Comparison of ENCODE assay signal across 13 cellular contexts in the genomic region with DNA sequence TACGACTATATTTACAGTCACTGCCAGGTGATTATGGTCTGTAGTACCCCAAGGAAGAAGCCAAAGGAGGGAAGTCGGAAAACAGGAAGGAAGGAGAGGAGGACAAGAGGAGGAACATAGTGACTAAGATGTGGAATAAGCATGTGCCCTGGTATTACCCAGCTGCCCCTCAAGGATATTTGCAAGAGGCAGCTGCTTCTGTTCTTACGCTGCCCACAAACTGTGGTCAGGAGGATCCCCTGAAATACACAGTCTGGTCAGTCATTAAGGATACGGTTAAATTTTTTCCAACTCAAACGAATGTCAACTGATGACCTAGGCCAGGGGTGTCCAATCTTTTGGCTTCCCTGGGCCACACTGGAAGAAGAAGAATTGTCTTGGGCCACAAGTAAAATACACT.
DNase-seq lines count a peak whose midpoint lies in the region; ATAC-seq and TF ChIP-seq lines count a peak whose summit lies in the region.
"Had no signal": no experiment of that assay in that cellular context is flagged by ENCODE, and none has a peak within 500 bp of the region (broad histone marks: within the 10 kb centered on the region; RNA-seq: fewer than 3 reads in every experiment).

No MANE protein-coding gene starts in this region.

- H3K4me1 ChIP-seq in CD4-positive, CD25-positive, alpha-beta regulatory T cell (ENCODE audit: control insufficient read depth, insufficient read depth, low read length, poor library complexity, severe bottlenecking), result no peaks in the 10 kb centered on the region
- H3K4me1 ChIP-seq in Loucy (ENCODE audit: insufficient read depth, low read length, poor library complexity, severe bottlenecking) (peaks cover 22% of the 10 kb centered on the region), spleen (no peaks in the 10 kb centered on the region)

- H2AFZ ChIP-seq in Loucy (ENCODE audit: low read length), result peak overlapping the region; percentile 83
- H2AFZ ChIP-seq: GM23248 had no signal

- peaks cover 0 to under 1% (median 0%) of the 10 kb centered on the region in 7 donors for H3K9me3 Mint-ChIP-seq in CD4-positive, CD25-positive, alpha-beta regulatory T cell
- H3K9me3 Mint-ChIP-seq in WTC11, result peaks cover 4% of the 10 kb centered on the region
- H3K9me3 Mint-ChIP-seq in nephron progenitor cell, result no peaks in the 10 kb centered on the region
- H3K9me3 Mint-ChIP-seq: CD4-positive, alpha-beta memory T cell had no signal

- DNase-seq in CD4-positive, CD25-positive, alpha-beta regulatory T cell, result no peak
- DNase-seq in WTC11 (ENCODE audit: low spot score) (no peak), nephron progenitor cell (no peak), HUDEP-2 (lab: John Stamatoyannopoulos, UW; ENCODE audit: unreplicated experiment in 76 of 76) (no peak), spleen (no peak)
- DNase-seq: C1 segment of cervical spinal cord; CD4-positive, alpha-beta memory T cell; DMS79 had no signal

- H3K79me2 ChIP-seq in Loucy (ENCODE audit: insufficient read depth, low read length), result no peaks in the 10 kb centered on the region

- H3K4me3 ChIP-seq in CD4-positive, CD25-positive, alpha-beta regulatory T cell (ENCODE audit: low read depth, low read length), result no peak overlapping the region
- H3K4me3 ChIP-seq in Loucy (ENCODE audit: low read length, poor library complexity, severe bottlenecking), result no peak overlapping the region
- H3K4me3 ChIP-seq in spleen, result no peak overlapping the region
- H3K4me3 ChIP-seq: GM12878, GM23248 had no signal

- no peaks in the 10 kb centered on the region for H3K36me3 ChIP-seq in CD4-positive, CD25-positive, alpha-beta regulatory T cell (ENCODE audit: control insufficient read depth, insufficient read depth, low read length)
- H3K36me3 ChIP-seq in Loucy (ENCODE audit: insufficient read depth, low read length) (no peaks in the 10 kb centered on the region), spleen (no peaks in the 10 kb centered on the region)

- POLR2A ChIA-PET in WTC11 (lab: Charles Lee), result no interaction called here

- no peaks in the 10 kb centered on the region for H3F3A ChIP-seq in Loucy (ENCODE audit: low read depth)

- TF ChIP-seq POLR2A in spleen (IDR thresholded peaks at IDR 0.05), result no peak

- no peak overlapping the region for H3K4me3 Mint-ChIP-seq in CD4-positive, CD25-positive, alpha-beta regulatory T cell
- H3K4me3 Mint-ChIP-seq in WTC11 (no peak overlapping the region), nephron progenitor cell (no peak overlapping the region)
- H3K4me3 Mint-ChIP-seq: B cell; CD4-positive, alpha-beta memory T cell had no signal

- H3K27ac Mint-ChIP-seq in CD4-positive, CD25-positive, alpha-beta regulatory T cell, result peak overlapping the region in 2 of 3 donors; percentile 78
- H3K27ac Mint-ChIP-seq in WTC11 (0 out of 2 replicates have a peak overlapping the region, but pooled peaks have one; percentile 7), nephron progenitor cell (peak overlapping the region; percentile 35)
- H3K27ac Mint-ChIP-seq: B cell; CD4-positive, alpha-beta memory T cell had no signal

- CTCF ChIA-PET in WTC11 (lab: Charles Lee), result interaction anchor here (0.6 to 1.0 kb wide), 2 partner anchors 15 to 71 kb away, joined by 3 to 4 read pairs; no protein-coding TSS in a partner anchor

- no peaks in the 10 kb centered on the region for H3K36me3 Mint-ChIP-seq in CD4-positive, CD25-positive, alpha-beta regulatory T cell
- H3K36me3 Mint-ChIP-seq in WTC11 (no peaks in the 10 kb centered on the region), nephron progenitor cell (ENCODE audit: low read depth) (no peaks in the 10 kb centered on the region)
- H3K36me3 Mint-ChIP-seq: CD4-positive, alpha-beta memory T cell had no signal

- H3K27me3 ChIP-seq in CD4-positive, CD25-positive, alpha-beta regulatory T cell (ENCODE audit: control insufficient read depth, insufficient read depth, low read length), result no peaks in the 10 kb centered on the region
- H3K27me3 ChIP-seq in Loucy (ENCODE audit: insufficient read depth, low read length, poor library complexity, severe bottlenecking), result no peaks in the 10 kb centered on the region
- H3K27me3 ChIP-seq in spleen (replicated peaks in 1 of 7), result no peaks in the 10 kb centered on the region

- no peak overlapping the region for H3K9ac ChIP-seq in Loucy (ENCODE audit: low read depth, low read length, poor library complexity, severe bottlenecking)
- H3K9ac ChIP-seq: GM23248 had no signal

- 56 to 76% (median 70%) methylated on average over 5 of the region's 5 CpGs for WGBS in spleen, 5 donors

- no peak overlapping the region for H3K27ac ChIP-seq in CD4-positive, CD25-positive, alpha-beta regulatory T cell (ENCODE audit: insufficient read depth, low read length, poor library complexity, severe bottlenecking)
- H3K27ac ChIP-seq in spleen, result no peak overlapping the region
- H3K27ac ChIP-seq: GM23248 had no signal

- intact Hi-C loops in spleen (cut with DNase I; ENCODE audit: low total_unique reads), result no loop called here

- H3K4me1 Mint-ChIP-seq in CD4-positive, CD25-positive, alpha-beta regulatory T cell, result peaks cover 0 to 20% (median 8%) of the 10 kb centered on the region in 4 donors
- H3K4me1 Mint-ChIP-seq in WTC11, result no peaks in the 10 kb centered on the region
- H3K4me1 Mint-ChIP-seq in nephron progenitor cell, result no peaks in the 10 kb centered on the region

- no peak for ATAC-seq in CD4-positive, CD25-positive, alpha-beta regulatory T cell (ENCODE audit: low read depth in 2 of 2)
- ATAC-seq in WTC11, result no peak
- no peak for ATAC-seq in HG03135 (IDR thresholded peaks at IDR 0.05; ENCODE audit: unreplicated experiment)
- ATAC-seq: GM12878 had no signal

- no peak overlapping the region for H3K4me2 ChIP-seq in Loucy (ENCODE audit: low read depth, low read length, poor library complexity, severe bottlenecking)

- H3K9me2 ChIP-seq in Loucy (replicated peaks; ENCODE audit: low read depth, low read length), result no peaks in the 10 kb centered on the region

- peaks cover 9% of the 10 kb centered on the region for H3K27me3 Mint-ChIP-seq in CD4-positive, CD25-positive, alpha-beta regulatory T cell
- H3K27me3 Mint-ChIP-seq in WTC11 (ENCODE audit: low read depth) (no peaks in the 10 kb centered on the region), nephron progenitor cell (ENCODE audit: low read depth, poor library complexity) (peaks cover 6% of the 10 kb centered on the region)

- no peaks in the 10 kb centered on the region for H4K20me1 ChIP-seq in Loucy (ENCODE audit: insufficient read depth, low read length, poor library complexity, severe bottlenecking)

- no peaks in the 10 kb centered on the region for H3K9me3 ChIP-seq in CD4-positive, CD25-positive, alpha-beta regulatory T cell (ENCODE audit: control insufficient read depth in 2 of 2, low read length in 2 of 2)
- no peaks in the 10 kb centered on the region for H3K9me3 ChIP-seq in Loucy (ENCODE audit: insufficient read depth, low read depth, low read length)
- no peaks in the 10 kb centered on the region for H3K9me3 ChIP-seq in spleen

- no peak for TF ChIP-seq CTCF in Loucy (conservative IDR thresholded peaks at IDR 0.05; ENCODE audit: low read length)
- no peak for TF ChIP-seq CTCF in WTC11 (IDR thresholded peaks at IDR 0.05)
- no peak for TF ChIP-seq CTCF in nephron progenitor cell (IDR thresholded peaks at IDR 0.05)
- TF ChIP-seq CTCF in spleen (IDR thresholded peaks at IDR 0.05 in 8 of 11, conservative IDR thresholded peaks at IDR 0.05 in 3 of 11), result no peak

TF ChIP-seq in WTC11, 78 proteins besides CTCF, POLR2A, EP300 and RAD21:
- no peak for TF ChIP-seq FOXJ3 (CRISPR knock-in tag; IDR thresholded peaks at IDR 0.05; ENCODE audit: borderline replicate concordance)
- TF ChIP-seq, protein P1, sequence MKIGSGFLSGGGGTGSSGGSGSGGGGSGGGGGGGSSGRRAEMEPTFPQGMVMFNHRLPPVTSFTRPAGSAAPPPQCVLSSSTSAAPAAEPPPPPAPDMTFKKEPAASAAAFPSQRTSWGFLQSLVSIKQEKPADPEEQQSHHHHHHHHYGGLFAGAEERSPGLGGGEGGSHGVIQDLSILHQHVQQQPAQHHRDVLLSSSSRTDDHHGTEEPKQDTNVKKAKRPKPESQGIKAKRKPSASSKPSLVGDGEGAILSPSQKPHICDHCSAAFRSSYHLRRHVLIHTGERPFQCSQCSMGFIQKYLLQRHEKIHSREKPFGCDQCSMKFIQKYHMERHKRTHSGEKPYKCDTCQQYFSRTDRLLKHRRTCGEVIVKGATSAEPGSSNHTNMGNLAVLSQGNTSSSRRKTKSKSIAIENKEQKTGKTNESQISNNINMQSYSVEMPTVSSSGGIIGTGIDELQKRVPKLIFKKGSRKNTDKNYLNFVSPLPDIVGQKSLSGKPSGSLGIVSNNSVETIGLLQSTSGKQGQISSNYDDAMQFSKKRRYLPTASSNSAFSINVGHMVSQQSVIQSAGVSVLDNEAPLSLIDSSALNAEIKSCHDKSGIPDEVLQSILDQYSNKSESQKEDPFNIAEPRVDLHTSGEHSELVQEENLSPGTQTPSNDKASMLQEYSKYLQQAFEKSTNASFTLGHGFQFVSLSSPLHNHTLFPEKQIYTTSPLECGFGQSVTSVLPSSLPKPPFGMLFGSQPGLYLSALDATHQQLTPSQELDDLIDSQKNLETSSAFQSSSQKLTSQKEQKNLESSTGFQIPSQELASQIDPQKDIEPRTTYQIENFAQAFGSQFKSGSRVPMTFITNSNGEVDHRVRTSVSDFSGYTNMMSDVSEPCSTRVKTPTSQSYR (CRISPR knock-in tag; IDR thresholded peaks at IDR 0.05), result no peak

Comparison
In these comparisons a context has a peak if more than half of its experiments do, and no peak if none do; other contexts are left out.
1. H3K27ac Mint-ChIP-seq: peak in every context shown above with its lines; median percentile 78 in CD4-positive, CD25-positive, alpha-beta regulatory T cell; 35 in nephron progenitor cell; 7 in WTC11.